1 cellular context compared by ENCODE assay signal in the genomic region with DNA sequence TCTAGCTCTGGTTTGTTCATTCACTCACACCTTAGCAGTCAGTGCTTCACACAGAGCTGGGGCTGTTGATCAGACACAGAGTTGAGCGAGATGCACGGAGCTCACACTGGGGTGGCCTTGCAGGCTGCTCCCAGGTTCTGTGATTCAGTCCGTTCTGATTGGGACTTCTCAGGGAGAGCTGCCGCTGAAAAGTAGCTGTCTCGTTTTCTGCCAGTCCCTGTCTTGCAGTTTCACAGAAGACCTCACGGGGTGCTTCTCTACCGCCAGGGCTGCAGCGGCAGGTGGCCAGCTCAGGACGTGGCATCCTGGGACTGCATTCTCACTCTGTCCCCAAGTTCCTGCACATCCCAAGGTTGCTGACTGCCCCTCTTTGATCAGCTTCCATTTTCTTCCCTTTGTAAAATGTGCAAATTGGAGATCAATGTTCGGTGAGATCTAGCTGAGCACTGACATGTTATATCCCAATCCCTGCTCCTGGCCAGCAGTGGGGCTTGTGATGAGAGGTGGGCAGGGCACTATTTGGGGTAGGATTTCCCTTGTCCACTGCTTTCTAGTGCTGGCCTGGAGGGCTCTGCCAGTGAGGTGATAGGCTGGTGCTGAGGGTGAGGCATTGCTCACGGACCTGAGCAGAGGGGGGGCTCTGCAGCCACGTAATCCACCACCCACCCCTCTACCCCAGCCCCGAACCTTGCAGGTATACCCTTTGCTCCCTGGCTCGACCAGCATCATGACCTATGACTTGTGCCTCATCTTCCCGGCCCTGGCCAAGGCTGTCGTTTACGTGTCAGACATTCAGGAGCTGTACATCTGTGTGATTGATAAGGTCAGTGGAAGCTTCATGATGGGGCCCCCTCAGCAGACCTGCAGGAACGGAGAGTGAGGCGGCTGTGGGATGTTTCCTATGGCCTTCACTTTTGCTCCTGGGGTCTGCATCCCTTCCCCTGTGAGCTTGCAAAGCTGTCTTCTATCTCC.
TF ChIP-seq lines count a peak whose summit lies in the region.

No MANE protein-coding gene starts in this region.

TF ChIP-seq in WTC11, 78 proteins besides CTCF, POLR2A, EP300 and RAD21 (continued from another document):
- TF ChIP-seq, protein P1, sequence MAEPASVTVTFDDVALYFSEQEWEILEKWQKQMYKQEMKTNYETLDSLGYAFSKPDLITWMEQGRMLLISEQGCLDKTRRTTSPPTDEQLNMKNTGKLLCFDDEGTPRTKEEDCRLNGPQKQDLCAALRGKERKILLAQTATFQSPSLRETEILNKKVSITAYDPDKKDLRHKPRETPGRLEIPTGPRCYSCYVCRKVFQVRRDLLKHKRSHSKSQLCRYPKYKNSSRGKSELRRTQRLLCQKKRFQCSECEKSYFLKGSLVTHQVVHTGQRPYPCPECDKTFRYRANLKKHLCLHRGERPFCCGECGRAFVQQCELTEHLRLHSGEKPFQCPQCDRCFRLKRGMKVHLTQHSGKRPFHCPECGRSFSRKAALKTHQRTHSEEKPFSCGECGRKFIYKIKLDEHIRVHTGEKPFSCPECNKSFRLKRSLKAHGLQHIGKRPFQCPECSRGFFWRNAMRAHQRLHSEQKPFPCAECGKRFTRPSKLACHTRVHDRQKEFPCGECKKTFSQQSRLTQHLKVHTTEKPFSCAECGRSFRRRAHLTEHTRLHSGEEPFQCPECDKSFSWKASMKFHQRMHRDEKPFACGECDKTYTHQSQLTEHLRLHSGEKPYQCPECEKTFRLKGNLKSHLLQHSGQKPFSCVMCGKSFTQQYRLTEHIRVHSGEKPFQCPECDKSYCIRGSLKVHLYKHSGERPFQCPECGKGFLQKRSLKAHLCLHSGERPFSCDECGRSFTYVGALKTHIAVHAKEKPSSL (CRISPR knock-in tag; conservative IDR thresholded peaks at IDR 0.05): no peak
- TF ChIP-seq, protein P2, sequence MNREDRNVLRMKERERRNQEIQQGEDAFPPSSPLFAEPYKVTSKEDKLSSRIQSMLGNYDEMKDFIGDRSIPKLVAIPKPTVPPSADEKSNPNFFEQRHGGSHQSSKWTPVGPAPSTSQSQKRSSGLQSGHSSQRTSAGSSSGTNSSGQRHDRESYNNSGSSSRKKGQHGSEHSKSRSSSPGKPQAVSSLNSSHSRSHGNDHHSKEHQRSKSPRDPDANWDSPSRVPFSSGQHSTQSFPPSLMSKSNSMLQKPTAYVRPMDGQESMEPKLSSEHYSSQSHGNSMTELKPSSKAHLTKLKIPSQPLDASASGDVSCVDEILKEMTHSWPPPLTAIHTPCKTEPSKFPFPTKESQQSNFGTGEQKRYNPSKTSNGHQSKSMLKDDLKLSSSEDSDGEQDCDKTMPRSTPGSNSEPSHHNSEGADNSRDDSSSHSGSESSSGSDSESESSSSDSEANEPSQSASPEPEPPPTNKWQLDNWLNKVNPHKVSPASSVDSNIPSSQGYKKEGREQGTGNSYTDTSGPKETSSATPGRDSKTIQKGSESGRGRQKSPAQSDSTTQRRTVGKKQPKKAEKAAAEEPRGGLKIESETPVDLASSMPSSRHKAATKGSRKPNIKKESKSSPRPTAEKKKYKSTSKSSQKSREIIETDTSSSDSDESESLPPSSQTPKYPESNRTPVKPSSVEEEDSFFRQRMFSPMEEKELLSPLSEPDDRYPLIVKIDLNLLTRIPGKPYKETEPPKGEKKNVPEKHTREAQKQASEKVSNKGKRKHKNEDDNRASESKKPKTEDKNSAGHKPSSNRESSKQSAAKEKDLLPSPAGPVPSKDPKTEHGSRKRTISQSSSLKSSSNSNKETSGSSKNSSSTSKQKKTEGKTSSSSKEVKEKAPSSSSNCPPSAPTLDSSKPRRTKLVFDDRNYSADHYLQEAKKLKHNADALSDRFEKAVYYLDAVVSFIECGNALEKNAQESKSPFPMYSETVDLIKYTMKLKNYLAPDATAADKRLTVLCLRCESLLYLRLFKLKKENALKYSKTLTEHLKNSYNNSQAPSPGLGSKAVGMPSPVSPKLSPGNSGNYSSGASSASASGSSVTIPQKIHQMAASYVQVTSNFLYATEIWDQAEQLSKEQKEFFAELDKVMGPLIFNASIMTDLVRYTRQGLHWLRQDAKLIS (CRISPR knock-in tag; IDR thresholded peaks at IDR 0.05; ENCODE audit: borderline replicate concordance): no peak
- TF ChIP-seq, protein P3, sequence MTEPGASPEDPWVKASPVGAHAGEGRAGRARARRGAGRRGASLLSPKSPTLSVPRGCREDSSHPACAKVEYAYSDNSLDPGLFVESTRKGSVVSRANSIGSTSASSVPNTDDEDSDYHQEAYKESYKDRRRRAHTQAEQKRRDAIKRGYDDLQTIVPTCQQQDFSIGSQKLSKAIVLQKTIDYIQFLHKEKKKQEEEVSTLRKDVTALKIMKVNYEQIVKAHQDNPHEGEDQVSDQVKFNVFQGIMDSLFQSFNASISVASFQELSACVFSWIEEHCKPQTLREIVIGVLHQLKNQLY (CRISPR knock-in tag; IDR thresholded peaks at IDR 0.05): no peak
- TF ChIP-seq, protein P4, sequence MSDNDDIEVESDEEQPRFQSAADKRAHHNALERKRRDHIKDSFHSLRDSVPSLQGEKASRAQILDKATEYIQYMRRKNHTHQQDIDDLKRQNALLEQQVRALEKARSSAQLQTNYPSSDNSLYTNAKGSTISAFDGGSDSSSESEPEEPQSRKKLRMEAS (CRISPR knock-in tag; IDR thresholded peaks at IDR 0.05): no peak
- TF ChIP-seq, protein P5, sequence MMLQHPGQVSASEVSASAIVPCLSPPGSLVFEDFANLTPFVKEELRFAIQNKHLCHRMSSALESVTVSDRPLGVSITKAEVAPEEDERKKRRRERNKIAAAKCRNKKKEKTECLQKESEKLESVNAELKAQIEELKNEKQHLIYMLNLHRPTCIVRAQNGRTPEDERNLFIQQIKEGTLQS (CRISPR knock-in tag; conservative IDR thresholded peaks at IDR 0.05): no peak
